In the genomic region with DNA sequence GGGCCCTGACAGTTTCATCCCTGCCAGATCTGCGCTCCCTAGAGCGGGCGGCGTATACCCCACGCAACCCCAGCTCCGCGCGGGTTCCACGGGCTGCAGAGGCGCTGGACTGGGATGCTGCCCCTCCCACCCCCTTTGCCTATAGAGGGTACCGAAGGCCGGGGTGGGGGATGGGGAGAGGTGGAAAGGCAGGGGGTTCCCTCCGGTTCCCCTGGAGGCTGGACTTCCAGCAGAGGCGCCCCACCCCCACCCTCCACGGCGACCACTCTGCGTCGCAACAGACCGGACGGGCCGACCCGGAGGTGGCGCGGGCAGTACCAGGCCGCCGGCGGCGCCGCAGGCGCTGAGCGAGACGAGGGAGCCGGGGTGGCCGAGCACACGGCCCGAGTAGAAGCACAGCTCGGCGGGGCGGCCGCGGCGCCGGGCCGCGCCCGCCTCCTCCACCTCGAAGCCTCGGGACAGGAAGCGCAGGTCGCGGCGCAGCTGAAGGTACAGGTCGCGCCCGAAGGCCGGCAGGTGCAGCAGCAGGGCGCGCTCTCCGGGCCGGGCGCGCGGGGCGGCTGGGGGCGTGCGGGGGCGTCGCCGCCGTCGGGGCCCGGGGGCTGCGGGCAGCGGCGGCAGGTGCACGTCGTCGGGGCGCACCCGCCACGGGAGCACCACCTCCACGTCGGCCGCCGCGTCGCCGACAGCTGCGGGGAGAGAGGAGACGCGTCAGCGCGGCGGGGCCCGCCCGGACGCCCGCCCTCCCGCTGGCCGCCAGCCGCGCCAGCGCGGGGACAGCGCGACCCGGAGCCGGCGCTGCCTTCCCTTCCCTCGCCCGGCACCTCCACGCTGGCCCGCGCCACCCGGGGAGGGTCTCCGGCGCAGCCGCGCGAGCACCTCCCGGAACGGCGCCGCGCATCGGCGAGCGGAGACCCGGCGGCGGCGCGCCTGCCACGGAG, we compare ENCODE assay signal across 8 cellular contexts. TPM values are rescaled to one million over a fixed set of nuclear protein-coding genes. Genes with fewer than 3 reads are reported as not detected.
DNase-seq lines count a peak whose midpoint lies in the region; ATAC-seq and TF ChIP-seq lines count a peak whose summit lies in the region.

No MANE protein-coding gene starts in this region.

- DNase-seq in activated T-cell treated with anti-CD3 and anti-CD28 coated beads, Interleukin-2, amount 50 U/mL, for 24 hours, result peak; percentile 37
- no peak for DNase-seq in activated T-cell treated with anti-CD3 and anti-CD28 coated beads, Interleukin-2, amount 50 U/mL, for 1 hour
- no peak for DNase-seq in osteoblast (ENCODE audit: insufficient read length, low spot score, missing footprints)
- DNase-seq in C1 segment of cervical spinal cord (lab: John Stamatoyannopoulos, UW), result no peak
- DNase-seq in SK-N-DZ (ENCODE audit: low spot score), result no peak
- DNase-seq in sciatic nerve (ENCODE audit: low spot score), result no peak

- TF ChIP-seq CTCF in osteoblast (IDR thresholded peaks at IDR 0.05; ENCODE audit: extremely low read depth, low read depth, low read length), result no peak

- peak overlapping the region; percentile 69 for H3K4me3 ChIP-seq in osteoblast (ENCODE audit: insufficient read depth, low read length)

- H3K4me3 Mint-ChIP-seq in activated T-cell treated with anti-CD3 and anti-CD28 coated beads, Interleukin-2, amount 50 U/mL, for 24 hours, result peak overlapping the region; percentile 60
- peak overlapping the region; percentile 66 for H3K4me3 Mint-ChIP-seq in T-helper 1 cell treated with Interleukin-12 subunit alpha and Interleukin-12 subunit beta and Interleukin-4 antibody, amounts not matched to agents 30 μg/mL and 1 μg/mL, for 36 hours

- H2AFZ ChIP-seq in osteoblast (ENCODE audit: low read length), result no peak overlapping the region

- H3K9me3 ChIP-seq in osteoblast (ENCODE audit: low read depth, low read length), result no peaks in the 10 kb centered on the region

- ATAC-seq in esophagus mucosa, result peak; percentile 3
- no peak for ATAC-seq in sciatic nerve

- no peak overlapping the region for H3K27ac ChIP-seq in osteoblast (ENCODE audit: low read depth, low read length)

- no peaks in the 10 kb centered on the region for H3K79me2 ChIP-seq in osteoblast (ENCODE audit: insufficient read depth, low read length)

- H3K27ac Mint-ChIP-seq in activated T-cell treated with anti-CD3 and anti-CD28 coated beads, Interleukin-2, amount 50 U/mL, for 24 hours, result peak overlapping the region; percentile 55
- no peak overlapping the region for H3K27ac Mint-ChIP-seq in T-helper 1 cell treated with Interleukin-12 subunit alpha and Interleukin-12 subunit beta and Interleukin-4 antibody, amounts not matched to agents 30 μg/mL and 1 μg/mL, for 36 hours

- H3K36me3 Mint-ChIP-seq in activated T-cell treated with anti-CD3 and anti-CD28 coated beads, Interleukin-2, amount 50 U/mL, for 24 hours (ENCODE audit: low read depth), result no peaks in the 10 kb centered on the region
- no peaks in the 10 kb centered on the region for H3K36me3 Mint-ChIP-seq in T-helper 1 cell treated with Interleukin-12 subunit alpha and Interleukin-12 subunit beta and Interleukin-4 antibody, amounts not matched to agents 30 μg/mL and 1 μg/mL, for 36 hours (ENCODE audit: low read depth)

- no peaks in the 10 kb centered on the region for H3K36me3 ChIP-seq in osteoblast (ENCODE audit: insufficient read depth, low read length)

- no peaks in the 10 kb centered on the region for H4K20me1 ChIP-seq in osteoblast (ENCODE audit: insufficient read depth, low read length)

- H3K27me3 Mint-ChIP-seq in activated T-cell treated with anti-CD3 and anti-CD28 coated beads, Interleukin-2, amount 50 U/mL, for 24 hours, result peaks cover 5% of the 10 kb centered on the region
- H3K27me3 Mint-ChIP-seq in T-helper 1 cell treated with Interleukin-12 subunit alpha and Interleukin-12 subunit beta and Interleukin-4 antibody, amounts not matched to agents 30 μg/mL and 1 μg/mL, for 36 hours (ENCODE audit: low read depth), result peaks cover 48% of the 10 kb centered on the region

- no peak overlapping the region for H3K4me2 ChIP-seq in osteoblast (ENCODE audit: insufficient read depth, low read length)

- H3K4me1 ChIP-seq in osteoblast (ENCODE audit: insufficient read depth, low read length), result no peaks in the 10 kb centered on the region

- H3K9me3 Mint-ChIP-seq in activated T-cell treated with anti-CD3 and anti-CD28 coated beads, Interleukin-2, amount 50 U/mL, for 24 hours, result no peaks in the 10 kb centered on the region
- no peaks in the 10 kb centered on the region for H3K9me3 Mint-ChIP-seq in T-helper 1 cell treated with Interleukin-12 subunit alpha and Interleukin-12 subunit beta and Interleukin-4 antibody, amounts not matched to agents 30 μg/mL and 1 μg/mL, for 36 hours

- peaks cover 29% of the 10 kb centered on the region for H3K4me1 Mint-ChIP-seq in activated T-cell treated with anti-CD3 and anti-CD28 coated beads, Interleukin-2, amount 50 U/mL, for 24 hours (ENCODE audit: low read depth)
- H3K4me1 Mint-ChIP-seq in T-helper 1 cell treated with Interleukin-12 subunit alpha and Interleukin-12 subunit beta and Interleukin-4 antibody, amounts not matched to agents 30 μg/mL and 1 μg/mL, for 36 hours (ENCODE audit: low read depth), result peaks cover 12% of the 10 kb centered on the region

- intact Hi-C loops in sciatic nerve (cut with DNase I), result loop anchor here (5.0 to 10.0 kb wide), 2 partner anchors 406 to 951 kb away; no protein-coding TSS in a partner anchor

- H3K27me3 ChIP-seq in osteoblast (ENCODE audit: insufficient read depth, low read length), result peaks cover 22% of the 10 kb centered on the region

RNA-seq across cellular contexts. Expression of a gene that starts 0.8 kb away (rescaled TPM):
- total RNA-seq in esophagus mucosa (4.0 TPM), osteoblast (under 0.01 and 0.29 TPM in 2 replicates), sciatic nerve (2.3 TPM)
- polyA plus RNA-seq in SK-N-DZ (2014; cell fraction: cytosol; rRNA removed), result 4.2 and 11.2 TPM in 2 replicates
- polyA plus RNA-seq in SK-N-DZ (2014; cell fraction: nucleus; rRNA removed), result 7.2 and 7.8 TPM in 2 replicates
